14 cellular contexts compared by ENCODE assay signal in genomic region chr6:137880633-137881521, GRCh38. TPM values are rescaled to one million over a fixed set of nuclear protein-coding genes. Genes with fewer than 3 reads are reported as not detected.
A peak's percentile ranks its signal among the peaks of the same experiment; 100 is the strongest.
DNase-seq lines count a peak whose midpoint lies in the region; ATAC-seq lines count a peak whose summit lies in the region.
"Had no signal": no experiment of that assay in that cellular context is flagged by ENCODE, and none has a peak within 500 bp of the region (broad histone marks: within the 10 kb centered on the region; RNA-seq: fewer than 3 reads in every experiment).

No MANE protein-coding gene starts in this region.

- DNase-seq in activated naive CD4-positive, alpha-beta T cell treated with Interleukin-2 at 50 U/mL for 16 hours: peak; percentile 17
- no peak for DNase-seq in activated naive CD4-positive, alpha-beta T cell treated with anti-CD3 and anti-CD28 coated beads, Interleukin-2, amount 50 U/mL, for 16 hours
- no peak for DNase-seq in activated T-cell treated with anti-CD3 and anti-CD28 coated beads, Interleukin-2, amount 50 U/mL, for 72 hours
- peak; percentile 62 for DNase-seq in left ventricle myocardium superior
- peak; percentile 5 for DNase-seq in superior temporal gyrus (ENCODE audit: extremely low spot score)
- no peak for DNase-seq in NCI-H524 treated with DMSO at 0.1 percent for 48 hours (lab: John Stamatoyannopoulos, UW)
- DNase-seq in HPDE6-E6E7 (ENCODE audit: extremely low spot score): no peak
- DNase-seq: activated CD4-positive, CD25-positive, alpha-beta regulatory T cell treated with anti-CD3 and anti-CD28 coated beads, Interleukin-2, amount 50 U/mL, for 72 hours; glutamatergic neuron; NCI-H2171; SK-N-SH; small intestine had no signal

- peaks cover 80% of the 10 kb centered on the region for H3K4me1 Mint-ChIP-seq in activated T-cell treated with anti-CD3 and anti-CD28 coated beads, Interleukin-2, amount 50 U/mL, for 72 hours (ENCODE audit: low read depth)

- H3K36me3 Mint-ChIP-seq in activated T-cell treated with anti-CD3 and anti-CD28 coated beads, Interleukin-2, amount 50 U/mL, for 72 hours (ENCODE audit: insufficient read depth in 2 of 2): peaks cover 24 to 66% of the 10 kb centered on the region in 2 donors

- no peaks in the 10 kb centered on the region for H3K27me3 Mint-ChIP-seq in activated T-cell treated with anti-CD3 and anti-CD28 coated beads, Interleukin-2, amount 50 U/mL, for 72 hours (ENCODE audit: low read depth)

- intact Hi-C loops in left ventricle myocardium superior (cut with micrococcal nuclease): no loop called here

- H3K9me3 Mint-ChIP-seq in activated T-cell treated with anti-CD3 and anti-CD28 coated beads, Interleukin-2, amount 50 U/mL, for 72 hours: peaks cover 0 to 4% of the 10 kb centered on the region in 2 donors
- H3K9me3 Mint-ChIP-seq: neural progenitor cell had no signal

- ATAC-seq in activated T-cell treated with anti-CD3 and anti-CD28 coated beads, Interleukin-2, amount 50 U/mL, for 72 hours (replicated peaks in 1 of 2): peak; percentile 13 to 22
- ATAC-seq in left ventricle myocardium superior: peak; percentile 51
- ATAC-seq in HG02981 (IDR thresholded peaks at IDR 0.05; ENCODE audit: unreplicated experiment): no peak

- H3K27ac Mint-ChIP-seq in activated T-cell treated with anti-CD3 and anti-CD28 coated beads, Interleukin-2, amount 50 U/mL, for 72 hours: peak overlapping the region; percentile 69
- H3K27ac Mint-ChIP-seq: neural progenitor cell had no signal

- peak overlapping the region; percentile 30 to 84 for H3K4me3 Mint-ChIP-seq in activated T-cell treated with anti-CD3 and anti-CD28 coated beads, Interleukin-2, amount 50 U/mL, for 72 hours
- H3K4me3 Mint-ChIP-seq: neural progenitor cell had no signal

RNA-seq across cellular contexts. Expression of gene TNFAIP3, which starts 13.8 kb away (rescaled TPM):
- total RNA-seq in activated T-cell treated with anti-CD3 and anti-CD28 coated beads, Interleukin-2, amount 50 U/mL, for 72 hours: 100 to 1,000 TPM; 350 to 510 TPM
- total RNA-seq in left ventricle myocardium superior: 9.9 TPM

Comparison
In these comparisons a context has a peak if more than half of its experiments do, and no peak if none do; other contexts are left out.
1. DNase-seq: peak in activated naive CD4-positive, alpha-beta T cell treated with Interleukin-2 at 50 U/mL for 16 hours (single experiment), left ventricle myocardium superior (single experiment) and superior temporal gyrus (single experiment); none in activated naive CD4-positive, alpha-beta T cell treated with anti-CD3 and anti-CD28 coated beads, Interleukin-2, amount 50 U/mL, for 16 hours (single experiment), activated T-cell treated with anti-CD3 and anti-CD28 coated beads, Interleukin-2, amount 50 U/mL, for 72 hours (0 of 2), NCI-H524 treated with DMSO at 0.1 percent for 48 hours (single experiment) and HPDE6-E6E7 (single experiment).
2. RNA of gene TNFAIP3, which starts 13.8 kb away (total RNA-seq): 350 to 510 TPM in activated T-cell treated with anti-CD3 and anti-CD28 coated beads, Interleukin-2, amount 50 U/mL, for 72 hours; 9.9 TPM in left ventricle myocardium superior (single experiment); every median in the first group is over 10 times any median in the second.